In genomic region chr14:75150150-75150549, GRCh38 we compare ENCODE assay signal across 17 cellular contexts. TPM values are rescaled to one million over a fixed set of nuclear protein-coding genes. Genes with fewer than 3 reads are reported as not detected.
DNase-seq lines count a peak whose midpoint lies in the region; ATAC-seq, FAIRE-seq and TF ChIP-seq lines count a peak whose summit lies in the region.
"Had no signal": no experiment of that assay in that cellular context is flagged by ENCODE, and none has a peak within 500 bp of the region (broad histone marks: within the 10 kb centered on the region; RNA-seq: fewer than 3 reads in every experiment).

No MANE protein-coding gene starts in this region.

- WGBS in suprapubic skin: 73% methylated on average over 2 of the region's 2 CpGs
- no CpG with 5 or more reads among the region's 2 CpGs for WGBS in mesendoderm (ENCODE audit: extremely low coverage, insufficient coverage, low lambda C conversion rate)

- peaks cover 56% of the 10 kb centered on the region for H3K4me1 ChIP-seq in suprapubic skin
- peaks cover 2% of the 10 kb centered on the region for H3K4me1 ChIP-seq in mesendoderm (ENCODE audit: control insufficient read depth, low read depth, low read length)
- H3K4me1 ChIP-seq: BE2C had no signal

- no peak overlapping the region for H3K4me3 ChIP-seq in bronchial epithelial cell (ENCODE audit: low read depth, low read length)
- H3K4me3 ChIP-seq in suprapubic skin: no peak overlapping the region
- H3K4me3 ChIP-seq in mesendoderm (ENCODE audit: low read length): no peak overlapping the region
- H3K4me3 ChIP-seq: heart right ventricle, PC-9, skin epidermis had no signal

- no peak overlapping the region for H3K4ac ChIP-seq in mesendoderm (ENCODE audit: low read depth, low read length)

- H3K4me2 ChIP-seq in mesendoderm (ENCODE audit: low read length): no peak overlapping the region
- H3K4me2 ChIP-seq: PC-9 had no signal

- H2BK5ac ChIP-seq in mesendoderm (ENCODE audit: low read length): no peak overlapping the region

- peaks cover 3% of the 10 kb centered on the region for H3K79me2 ChIP-seq in mesendoderm (ENCODE audit: control insufficient read depth, insufficient read depth, low read length)

- no peak overlapping the region for H3K56ac ChIP-seq in mesendoderm (ENCODE audit: low read length)

- H3K36me3 ChIP-seq in bronchial epithelial cell (ENCODE audit: control insufficient read depth, insufficient read depth, low read length) (peaks cover 6% of the 10 kb centered on the region), suprapubic skin (peaks cover 13% of the 10 kb centered on the region), mesendoderm (ENCODE audit: control insufficient read depth, insufficient read depth, low read length) (no peaks in the 10 kb centered on the region)

- no peak overlapping the region for H2AK5ac ChIP-seq in mesendoderm (ENCODE audit: low read length)

- FAIRE-seq in bronchial epithelial cell (lab: Jason Lieb, UNC): no peak
- FAIRE-seq: endometrium had no signal

- DNase-seq in LHCN-M2 (ENCODE audit: low read depth): peak; percentile 78
- DNase-seq in bronchial epithelial cell (ENCODE audit: low read depth): peak; percentile 57
- no peak for DNase-seq in left lobe of liver (ENCODE audit: low spot score)
- DNase-seq in suprapubic skin (ENCODE audit: low spot score in 2 of 2): no peak
- DNase-seq in mesendoderm: no peak
- no peak for DNase-seq in DMS79 treated with DMSO at 0.1 percent for 48 hours (lab: John Stamatoyannopoulos, UW)
- no peak for DNase-seq in stimulated activated CD4-positive, alpha-beta T cell treated with anti-CD3 and anti-CD28 coated beads, Interleukin-12 subunit alpha, Interleukin-12 subunit beta, amount 100 ng/mL, for 4 hours
- DNase-seq: BE2C; DMS79; heart right ventricle; NCI-H1436; NCI-H510A treated with DMSO at 0.1 percent for 48 hours; stimulated activated naive CD4-positive, alpha-beta T cell treated with Interleukin-2 at 50 U/mL for 16 hours had no signal

- no peaks in the 10 kb centered on the region for H3K9me3 ChIP-seq in suprapubic skin
- H3K9me3 ChIP-seq: BE2C, heart right ventricle had no signal

- ATAC-seq in left lobe of liver (peak; percentile 65), HG03439 (IDR thresholded peaks at IDR 0.05; ENCODE audit: unreplicated experiment) (no peak)
- ATAC-seq: heart right ventricle had no signal

- H3K27me3 ChIP-seq in bronchial epithelial cell (ENCODE audit: control insufficient read depth, insufficient read depth, low read length) (no peaks in the 10 kb centered on the region), suprapubic skin (no peaks in the 10 kb centered on the region), mesendoderm (ENCODE audit: insufficient read depth, low read length, poor library complexity) (no peaks in the 10 kb centered on the region)
- H3K27me3 ChIP-seq: BE2C, heart right ventricle had no signal

- no peaks in the 10 kb centered on the region for H3K79me1 ChIP-seq in mesendoderm (ENCODE audit: low read length)

- H3K27ac ChIP-seq in suprapubic skin (peak overlapping the region; percentile 90), mesendoderm (ENCODE audit: low read depth, low read length) (no peak overlapping the region)
- H3K27ac ChIP-seq: PC-9 had no signal

- no peak overlapping the region for H2BK120ac ChIP-seq in mesendoderm (ENCODE audit: low read depth, low read length)

- no peak for TF ChIP-seq CTCF in bronchial epithelial cell (IDR thresholded peaks at IDR 0.05; ENCODE audit: insufficient read depth, low read length, severe bottlenecking)
- no peak for TF ChIP-seq CTCF in suprapubic skin (IDR thresholded peaks at IDR 0.05)

- H4K5ac ChIP-seq in mesendoderm (ENCODE audit: low read length): no peak overlapping the region

- no peak overlapping the region for H3K18ac ChIP-seq in mesendoderm (ENCODE audit: low read length)

- H4K8ac ChIP-seq in mesendoderm (ENCODE audit: low read depth, low read length): no peak overlapping the region

- H2BK15ac ChIP-seq in mesendoderm (replicated peaks; ENCODE audit: low read depth): no peak overlapping the region

- H3K9ac ChIP-seq in mesendoderm (ENCODE audit: low read length): no peak overlapping the region

- H3K23ac ChIP-seq in mesendoderm (ENCODE audit: low read length): no peak overlapping the region

- TF ChIP-seq EP300 in suprapubic skin (IDR thresholded peaks at IDR 0.05): peak; percentile 58

- TF ChIP-seq POLR2A in suprapubic skin (IDR thresholded peaks at IDR 0.05): no peak

RNA-seq across cellular contexts. Expression of gene NEK9, which starts 23.3 kb away (rescaled TPM):
- total RNA-seq in LHCN-M2 (2014; rRNA removed) (37.9 and 38.7 TPM in 2 replicates), bronchial epithelial cell (26.3 and 34.3 TPM in 2 replicates), left lobe of liver (50.1 TPM), suprapubic skin (10 to 100 TPM; 22.2 to 58.3 (median 34.3) TPM)
- 38.0 TPM for polyA plus RNA-seq in LHCN-M2 (2012)
- 14.6 TPM for polyA plus RNA-seq in mesendoderm (2013, experiment 1 of 2)
- 12.3 TPM for polyA plus RNA-seq in mesendoderm (2013, experiment 2 of 2)

RNA-seq across cellular contexts. Expression of gene TMED10, which starts 26.3 kb away (rescaled TPM):
- 313 and 322 TPM in 2 replicates for total RNA-seq in LHCN-M2 (2014; rRNA removed)
- 217 TPM for polyA plus RNA-seq in LHCN-M2 (2012)
- 244 and 363 TPM in 2 replicates for total RNA-seq in bronchial epithelial cell
- total RNA-seq in left lobe of liver: 275 TPM
- total RNA-seq in suprapubic skin: 100 to 1,000 TPM; 123 to 235 (median 198) TPM
- polyA plus RNA-seq in mesendoderm (2013, experiment 1 of 2): 212 TPM
- 214 TPM for polyA plus RNA-seq in mesendoderm (2013, experiment 2 of 2)

Comparison
In these comparisons a context has a peak if more than half of its experiments do, and no peak if none do; other contexts are left out.
1. DNase-seq: peak in LHCN-M2 (single experiment) and bronchial epithelial cell (single experiment); none in left lobe of liver (single experiment), suprapubic skin (0 of 2), mesendoderm (single experiment), DMS79 treated with DMSO at 0.1 percent for 48 hours (single experiment) and stimulated activated CD4-positive, alpha-beta T cell treated with anti-CD3 and anti-CD28 coated beads, Interleukin-12 subunit alpha, Interleukin-12 subunit beta, amount 100 ng/mL, for 4 hours (single experiment).